ENCODE assay signal across 15 cellular contexts in the genomic region with DNA sequence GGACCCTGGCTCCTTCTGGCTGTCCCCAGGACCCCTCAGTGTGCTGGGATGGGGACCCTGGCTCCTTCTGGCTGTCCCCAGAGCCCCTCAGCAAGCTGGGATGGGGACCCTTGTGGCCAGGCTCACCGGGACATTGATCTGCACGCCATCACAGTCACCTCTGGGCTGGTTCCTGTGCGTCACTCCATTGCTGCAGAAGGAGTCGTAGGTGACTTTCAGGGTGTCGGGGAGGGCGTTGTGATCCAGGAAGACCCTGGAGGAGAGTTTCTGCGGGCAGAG. TPM values are rescaled to one million over a fixed set of nuclear protein-coding genes. Genes with fewer than 3 reads are reported as not detected.
DNase-seq lines count a peak whose midpoint lies in the region; ATAC-seq and TF ChIP-seq lines count a peak whose summit lies in the region.
"Had no signal": no experiment of that assay in that cellular context is flagged by ENCODE, and none has a peak within 500 bp of the region (broad histone marks: within the 10 kb centered on the region; RNA-seq: fewer than 3 reads in every experiment).

No MANE protein-coding gene starts in this region.

- no peak overlapping the region for H3K27ac Mint-ChIP-seq in stimulated activated naive CD8-positive, alpha-beta T cell treated with anti-CD3 and anti-CD28 coated beads, Interleukin-15, amount 100 ng/mL, for 72 hours
- peak overlapping the region; percentile 59 for H3K27ac Mint-ChIP-seq in activated CD8-positive, alpha-beta T cell treated with anti-CD3 and anti-CD28 coated beads for 36 hours
- H3K27ac Mint-ChIP-seq in naive thymus-derived CD4-positive, alpha-beta T cell = peak overlapping the region in 6 of 9 donors; percentile 38 to 95 (median 72)
- H3K27ac Mint-ChIP-seq: HFFc6 had no signal

- H3K4me3 ChIP-seq in naive thymus-derived CD4-positive, alpha-beta T cell (ENCODE audit: low read length) = no peak overlapping the region
- H3K4me3 ChIP-seq: GM23248 had no signal

- peaks cover 7 to 11% of the 10 kb centered on the region in 2 donors for H3K4me1 ChIP-seq in naive thymus-derived CD4-positive, alpha-beta T cell (ENCODE audit: control insufficient read depth in 2 of 2, insufficient read depth in 2 of 2, low read length in 2 of 2)

- peaks cover 19% of the 10 kb centered on the region for H3K4me1 Mint-ChIP-seq in stimulated activated naive CD8-positive, alpha-beta T cell treated with anti-CD3 and anti-CD28 coated beads, Interleukin-15, amount 100 ng/mL, for 72 hours
- peaks cover 14% of the 10 kb centered on the region for H3K4me1 Mint-ChIP-seq in activated CD8-positive, alpha-beta T cell treated with anti-CD3 and anti-CD28 coated beads for 36 hours (ENCODE audit: low read depth)
- H3K4me1 Mint-ChIP-seq in naive thymus-derived CD4-positive, alpha-beta T cell = peaks cover 13 to 23% (median 17%) of the 10 kb centered on the region in 7 donors

- peak; percentile 1 for ATAC-seq in stimulated activated naive CD8-positive, alpha-beta T cell treated with anti-CD3 and anti-CD28 coated beads, Interleukin-15, Interleukin-2, amounts not matched to agents 100 U/mL and 50 U/mL, for 24 hours
- ATAC-seq in stimulated activated naive CD8-positive, alpha-beta T cell treated with anti-CD3 and anti-CD28 coated beads, Interleukin-15, amount 100 ng/mL, for 72 hours = no peak
- ATAC-seq in activated CD8-positive, alpha-beta T cell treated with anti-CD3 and anti-CD28 coated beads for 36 hours = peak; percentile 5
- no peak for ATAC-seq in naive thymus-derived CD4-positive, alpha-beta T cell
- ATAC-seq in HG03097 (IDR thresholded peaks at IDR 0.05; ENCODE audit: low FRiP score, unreplicated experiment) = no peak

- POLR2A ChIA-PET in activated CD8-positive, alpha-beta T cell treated with anti-CD3 and anti-CD28 coated beads for 36 hours (lab: Charles Lee) = interaction anchor here (0.7 to 17.0 kb wide), 10 partner anchors 13 to 315 kb away, joined by 3 to 166 read pairs (median 4); partner anchors contain the start of genes ITGB2, PTTG1IP and SLX9
- POLR2A ChIA-PET in naive thymus-derived CD4-positive, alpha-beta T cell (lab: Charles Lee) = interaction anchor here (0.8 to 9.2 kb wide), 9 partner anchors 14 to 232 kb away, joined by 3 to 104 read pairs (median 5); no protein-coding TSS in a partner anchor

- no peak for DNase-seq in stimulated activated naive CD8-positive, alpha-beta T cell treated with anti-CD3 and anti-CD28 coated beads, Interleukin-15, Interleukin-2, amounts not matched to agents 100 U/mL and 50 U/mL, for 24 hours
- DNase-seq in stimulated activated naive CD8-positive, alpha-beta T cell treated with anti-CD3 and anti-CD28 coated beads, Interleukin-15, amount 100 ng/mL, for 72 hours = no peak
- DNase-seq in activated CD8-positive, alpha-beta T cell treated with anti-CD3 and anti-CD28 coated beads for 36 hours = no peak
- DNase-seq in naive thymus-derived CD4-positive, alpha-beta T cell = no peak
- DNase-seq in HuH-7.5 (ENCODE audit: low spot score) = no peak
- DNase-seq in GM03348 (ENCODE audit: low spot score) = no peak
- DNase-seq: cerebellar nuclear complex, HFFc6, kidney glomerular epithelial cell, NCI-H510A, occipital lobe, SHP77 treated with DMSO at 0.1 percent for 48 hours had no signal

- intact Hi-C loops in activated CD8-positive, alpha-beta T cell treated with anti-CD3 and anti-CD28 coated beads for 36 hours (cut with micrococcal nuclease) = loop anchor here (5.0 kb wide), 1 partner anchor 34 kb away; no protein-coding TSS in a partner anchor
- intact Hi-C loops in naive thymus-derived CD4-positive, alpha-beta T cell (cut with micrococcal nuclease) = loop anchor here (2.0 to 5.0 kb wide), 3 partner anchors 34 to 236 kb away; partner anchors contain the start of gene UBE2G2 (in 1 of the 2)

- peaks cover 28% of the 10 kb centered on the region for H3K36me3 Mint-ChIP-seq in activated CD8-positive, alpha-beta T cell treated with anti-CD3 and anti-CD28 coated beads for 36 hours (ENCODE audit: low read depth)
- peaks cover 0 to 10% (median 9%) of the 10 kb centered on the region in 5 donors for H3K36me3 Mint-ChIP-seq in naive thymus-derived CD4-positive, alpha-beta T cell

- CTCF ChIA-PET in activated CD8-positive, alpha-beta T cell treated with anti-CD3 and anti-CD28 coated beads for 36 hours (lab: Charles Lee) = interaction anchor here (0.6 to 7.3 kb wide), 17 partner anchors 9 to 245 kb away, joined by 3 to 83 read pairs (median 4); partner anchors contain the start of genes PTTG1IP and UBE2G2
- CTCF ChIA-PET in naive thymus-derived CD4-positive, alpha-beta T cell (lab: Charles Lee) = interaction anchor here (0.6 to 8.4 kb wide), 11 partner anchors 10 to 45 kb away, joined by 3 to 95 read pairs (median 6); no protein-coding TSS in a partner anchor

- TF ChIP-seq CTCF in activated CD8-positive, alpha-beta T cell treated with anti-CD3 and anti-CD28 coated beads for 36 hours (IDR thresholded peaks at IDR 0.05) = no peak

- H3K27me3 ChIP-seq in naive thymus-derived CD4-positive, alpha-beta T cell (ENCODE audit: control insufficient read depth in 2 of 2, insufficient read depth in 2 of 2, low read length in 2 of 2) = no peaks in the 10 kb centered on the region

- peak overlapping the region; percentile 7 for H3K27ac ChIP-seq in naive thymus-derived CD4-positive, alpha-beta T cell (ENCODE audit: low read depth, low read length)
- H3K27ac ChIP-seq: GM23248 had no signal

- H3K4me3 Mint-ChIP-seq in stimulated activated naive CD8-positive, alpha-beta T cell treated with anti-CD3 and anti-CD28 coated beads, Interleukin-15, amount 100 ng/mL, for 72 hours = no peak overlapping the region
- no peak overlapping the region for H3K4me3 Mint-ChIP-seq in activated CD8-positive, alpha-beta T cell treated with anti-CD3 and anti-CD28 coated beads for 36 hours
- no peak overlapping the region for H3K4me3 Mint-ChIP-seq in naive thymus-derived CD4-positive, alpha-beta T cell
- H3K4me3 Mint-ChIP-seq: CD8-positive, alpha-beta T cell; HFFc6 had no signal

- H3K9me3 Mint-ChIP-seq in stimulated activated naive CD8-positive, alpha-beta T cell treated with anti-CD3 and anti-CD28 coated beads, Interleukin-15, amount 100 ng/mL, for 72 hours = no peaks in the 10 kb centered on the region
- H3K9me3 Mint-ChIP-seq in activated CD8-positive, alpha-beta T cell treated with anti-CD3 and anti-CD28 coated beads for 36 hours = no peaks in the 10 kb centered on the region
- no peaks in the 10 kb centered on the region for H3K9me3 Mint-ChIP-seq in naive thymus-derived CD4-positive, alpha-beta T cell
- H3K9me3 Mint-ChIP-seq: CD8-positive, alpha-beta T cell; HFFc6 had no signal

- H3K9me3 ChIP-seq in naive thymus-derived CD4-positive, alpha-beta T cell (ENCODE audit: control insufficient read depth in 2 of 3, low read length in 3 of 3) = no peaks in the 10 kb centered on the region

- H3K27me3 Mint-ChIP-seq in stimulated activated naive CD8-positive, alpha-beta T cell treated with anti-CD3 and anti-CD28 coated beads, Interleukin-15, amount 100 ng/mL, for 72 hours = no peaks in the 10 kb centered on the region
- no peaks in the 10 kb centered on the region for H3K27me3 Mint-ChIP-seq in activated CD8-positive, alpha-beta T cell treated with anti-CD3 and anti-CD28 coated beads for 36 hours
- no peaks in the 10 kb centered on the region for H3K27me3 Mint-ChIP-seq in naive thymus-derived CD4-positive, alpha-beta T cell

- peaks cover 3 to 89% (median 40%) of the 10 kb centered on the region in 3 experiments for H3K36me3 ChIP-seq in naive thymus-derived CD4-positive, alpha-beta T cell (ENCODE audit: control insufficient read depth in 2 of 3, insufficient read depth in 3 of 3, low read length in 3 of 3)

RNA-seq across cellular contexts. Expression of gene PTTG1IP, which starts 19.7 kb away (rescaled TPM):
- total RNA-seq in activated CD8-positive, alpha-beta T cell treated with anti-CD3 and anti-CD28 coated beads for 36 hours = 10 to 100 TPM; 60.7 to 61.8 TPM
- 100 to 1,000 TPM in 2 of 5 experiments, 10 to 100 TPM in 3; 83.8 to 122 (median 95.6) TPM for total RNA-seq in naive thymus-derived CD4-positive, alpha-beta T cell
- 10 to 100 TPM; 60.9 to 79.8 TPM for polyA plus RNA-seq in naive thymus-derived CD4-positive, alpha-beta T cell

RNA-seq across cellular contexts. Expression of gene ITGB2, which starts 27.5 kb away (rescaled TPM):
- 100 to 1,000 TPM; 340 to 343 TPM for total RNA-seq in activated CD8-positive, alpha-beta T cell treated with anti-CD3 and anti-CD28 coated beads for 36 hours
- 100 to 1,000 TPM; 280 to 877 (median 371) TPM for total RNA-seq in naive thymus-derived CD4-positive, alpha-beta T cell
- 100 to 1,000 TPM; 459 to 768 TPM for polyA plus RNA-seq in naive thymus-derived CD4-positive, alpha-beta T cell

RNA-seq across cellular contexts. Expression of gene SLX9, which starts 46.6 kb away (rescaled TPM):
- 10 to 100 TPM; 76.0 to 76.5 TPM for total RNA-seq in activated CD8-positive, alpha-beta T cell treated with anti-CD3 and anti-CD28 coated beads for 36 hours
- total RNA-seq in naive thymus-derived CD4-positive, alpha-beta T cell = 10 to 100 TPM; 17.8 to 46.4 (median 20.6) TPM
- polyA plus RNA-seq in naive thymus-derived CD4-positive, alpha-beta T cell = 10 to 100 TPM; 13.2 to 14.9 TPM

Comparison
In these comparisons a context has a peak if more than half of its experiments do, and no peak if none do; other contexts are left out.
1. ATAC-seq: peak in stimulated activated naive CD8-positive, alpha-beta T cell treated with anti-CD3 and anti-CD28 coated beads, Interleukin-15, Interleukin-2, amounts not matched to agents 100 U/mL and 50 U/mL, for 24 hours (single experiment) and activated CD8-positive, alpha-beta T cell treated with anti-CD3 and anti-CD28 coated beads for 36 hours (single experiment); none in stimulated activated naive CD8-positive, alpha-beta T cell treated with anti-CD3 and anti-CD28 coated beads, Interleukin-15, amount 100 ng/mL, for 72 hours (single experiment), naive thymus-derived CD4-positive, alpha-beta T cell (single experiment) and HG03097 (single experiment).
2. H3K27ac Mint-ChIP-seq: peak in activated CD8-positive, alpha-beta T cell treated with anti-CD3 and anti-CD28 coated beads for 36 hours (single experiment) and naive thymus-derived CD4-positive, alpha-beta T cell (6 of 9); none in stimulated activated naive CD8-positive, alpha-beta T cell treated with anti-CD3 and anti-CD28 coated beads, Interleukin-15, amount 100 ng/mL, for 72 hours (0 of 2).